15 cellular contexts compared by ENCODE assay signal in the genomic region with DNA sequence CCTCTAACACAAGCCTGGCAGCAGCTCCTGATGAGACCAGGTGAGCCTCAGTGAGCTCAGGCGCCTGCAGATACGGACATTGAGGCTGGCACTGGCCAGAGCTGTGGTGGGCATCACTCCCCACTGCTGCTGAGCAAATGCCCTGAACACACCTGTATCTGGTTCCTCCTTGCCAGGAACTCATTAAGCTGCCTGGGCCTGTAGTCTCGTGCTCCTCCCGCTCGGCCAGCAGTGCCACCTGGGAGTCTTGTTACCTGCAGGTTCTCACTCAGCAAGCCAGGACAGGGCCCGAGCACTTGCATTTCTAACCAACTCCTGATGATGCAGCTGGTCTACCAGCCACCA. TPM values are rescaled to one million over a fixed set of nuclear protein-coding genes. Genes with fewer than 3 reads are reported as not detected.
"Had no signal": no experiment of that assay in that cellular context is flagged by ENCODE, and none has a peak within 500 bp of the region (broad histone marks: within the 10 kb centered on the region; RNA-seq: fewer than 3 reads in every experiment).

No MANE protein-coding gene starts in this region.

- H3K4me3 ChIP-seq: cardiac muscle cell, heart left ventricle, mucosa of descending colon, stomach, thoracic aorta had no signal

- H3K4me3 Mint-ChIP-seq: activated CD4-positive, alpha-beta T cell treated with anti-CD3 and anti-CD28 coated beads for 36 hours; activated T-helper 1 cell treated with anti-CD3 and anti-CD28 coated beads, Interleukin-12 subunit alpha, Interleukin-12 subunit beta, Interleukin-2, Interleukin-4 antibody, amounts not matched to agents 30 ng/mL and 10 ng/mL and 1 ng/mL, durations not matched to agents 14 hours and 24 hours and 36 hours; naive thymus-derived CD8-positive, alpha-beta T cell had no signal

- ATAC-seq: heart left ventricle, mucosa of descending colon had no signal

- H3K9me3 ChIP-seq: heart left ventricle, mucosa of descending colon, stomach, thoracic aorta had no signal

- H3K4me1 Mint-ChIP-seq: activated CD4-positive, alpha-beta T cell treated with anti-CD3 and anti-CD28 coated beads for 36 hours had no signal

- DNase-seq: activated CD4-positive, alpha-beta T cell treated with anti-CD3 and anti-CD28 coated beads for 36 hours; heart left ventricle; mucosa of descending colon; naive thymus-derived CD8-positive, alpha-beta T cell; occipital lobe; stimulated activated CD4-positive, alpha-beta T cell treated with anti-CD3 and anti-CD28 coated beads, Interleukin-4, amount 100 ng/mL, for 1 hour; stimulated activated CD8-positive, alpha-beta memory T cell treated with anti-CD3 and anti-CD28 coated beads, Interleukin-4, amount 100 ng/mL, for 48 hours; stomach; T1000; WERI-Rb-1 had no signal

- H3K9me3 Mint-ChIP-seq: activated T-helper 1 cell treated with anti-CD3 and anti-CD28 coated beads, Interleukin-12 subunit alpha, Interleukin-12 subunit beta, Interleukin-2, Interleukin-4 antibody, amounts not matched to agents 30 ng/mL and 10 ng/mL and 1 ng/mL, durations not matched to agents 14 hours and 24 hours and 36 hours; naive thymus-derived CD8-positive, alpha-beta T cell had no signal

- H3K4me1 ChIP-seq: heart left ventricle, stomach had no signal

- H3K27ac Mint-ChIP-seq: activated CD4-positive, alpha-beta T cell treated with anti-CD3 and anti-CD28 coated beads for 36 hours; activated T-helper 1 cell treated with anti-CD3 and anti-CD28 coated beads, Interleukin-12 subunit alpha, Interleukin-12 subunit beta, Interleukin-2, Interleukin-4 antibody, amounts not matched to agents 30 ng/mL and 10 ng/mL and 1 ng/mL, durations not matched to agents 14 hours and 24 hours and 36 hours had no signal

- H3K27me3 ChIP-seq: cardiac muscle cell, heart left ventricle, stomach had no signal

- H3K27ac ChIP-seq: cardiac muscle cell, heart left ventricle, stomach, thoracic aorta, WERI-Rb-1 had no signal

RNA-seq across cellular contexts. Expression of gene CARD14, which starts 36.2 kb away (rescaled TPM):
- total RNA-seq: activated CD4-positive, alpha-beta T cell treated with anti-CD3 and anti-CD28 coated beads for 36 hours; activated T-helper 1 cell treated with anti-CD3 and anti-CD28 coated beads, Interleukin-12 subunit alpha, Interleukin-12 subunit beta, Interleukin-2, Interleukin-4 antibody, amounts not matched to agents 30 ng/mL and 10 ng/mL and 1 ng/mL, durations not matched to agents 14 hours and 24 hours and 36 hours; astrocyte; naive thymus-derived CD8-positive, alpha-beta T cell; pulmonary artery endothelial cell; thoracic aorta had no signal
